In the genomic region with DNA sequence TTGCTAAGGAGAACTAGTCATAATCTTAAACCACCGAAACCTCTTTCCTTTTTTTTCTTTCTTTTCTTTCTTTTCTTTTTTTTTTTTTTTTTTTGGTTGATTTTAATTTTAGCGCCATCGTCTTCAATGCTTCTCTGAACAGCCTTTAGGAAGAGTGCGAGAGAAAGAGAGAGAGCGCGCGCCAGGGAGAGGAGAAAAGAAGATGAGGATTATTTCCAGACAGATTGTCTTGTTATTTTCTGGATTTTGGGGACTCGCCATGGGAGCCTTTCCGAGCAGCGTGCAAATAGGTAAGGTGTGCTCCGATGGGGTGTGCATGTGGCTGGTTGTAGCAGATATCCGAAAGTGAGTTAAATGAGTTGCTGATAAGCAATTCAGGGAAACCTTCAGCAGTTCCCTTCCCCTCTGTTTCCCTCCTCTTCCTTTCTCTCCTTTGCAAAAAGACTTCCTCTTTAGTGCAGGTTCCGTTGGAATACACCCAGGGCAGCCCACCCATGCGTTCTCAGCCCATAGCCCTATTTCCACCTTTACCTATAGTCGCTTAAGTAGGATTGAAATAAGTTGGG, we compare ENCODE assay signal across 2 cellular contexts.
TF ChIP-seq lines count a peak whose summit lies in the region.

No MANE protein-coding gene starts in this region.

TF ChIP-seq in A549, 52 proteins besides CTCF, POLR2A, EP300 and RAD21:
- no peak for TF ChIP-seq POLR2AphosphoS2 (conservative IDR thresholded peaks at IDR 0.05; ENCODE audit: low read length)
- TF ChIP-seq FOSB (CRISPR knock-in tag; IDR thresholded peaks at IDR 0.05) = no peak
- no peak for TF ChIP-seq CBX8 (IDR thresholded peaks at IDR 0.05)
- TF ChIP-seq ZC3H11A (IDR thresholded peaks at IDR 0.05) = no peak
- TF ChIP-seq MAFK (IDR thresholded peaks at IDR 0.05; ENCODE audit: partially characterized antibody) = no peak
- no peak for TF ChIP-seq CHD4 (IDR thresholded peaks at IDR 0.05; ENCODE audit: borderline replicate concordance)
- no peak for TF ChIP-seq EHMT2 (IDR thresholded peaks at IDR 0.05; ENCODE audit: low read depth)
- TF ChIP-seq TFCP2L1 (CRISPR knock-in tag; IDR thresholded peaks at IDR 0.05) = no peak
TF ChIP-seq in A549: peak in this region for 0.

TF ChIP-seq in IMR-90, 13 proteins besides CTCF, POLR2A, EP300 and RAD21:
- TF ChIP-seq, protein P1, sequence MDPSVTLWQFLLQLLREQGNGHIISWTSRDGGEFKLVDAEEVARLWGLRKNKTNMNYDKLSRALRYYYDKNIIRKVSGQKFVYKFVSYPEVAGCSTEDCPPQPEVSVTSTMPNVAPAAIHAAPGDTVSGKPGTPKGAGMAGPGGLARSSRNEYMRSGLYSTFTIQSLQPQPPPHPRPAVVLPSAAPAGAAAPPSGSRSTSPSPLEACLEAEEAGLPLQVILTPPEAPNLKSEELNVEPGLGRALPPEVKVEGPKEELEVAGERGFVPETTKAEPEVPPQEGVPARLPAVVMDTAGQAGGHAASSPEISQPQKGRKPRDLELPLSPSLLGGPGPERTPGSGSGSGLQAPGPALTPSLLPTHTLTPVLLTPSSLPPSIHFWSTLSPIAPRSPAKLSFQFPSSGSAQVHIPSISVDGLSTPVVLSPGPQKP (IDR thresholded peaks at IDR 0.05; ENCODE audit: borderline replicate concordance, low read depth, low read length) = no peak
- TF ChIP-seq CEBPB (IDR thresholded peaks at IDR 0.05; ENCODE audit: low read depth, low read length) (no peak), RCOR1 (IDR thresholded peaks at IDR 0.05; ENCODE audit: insufficient replicate concordance, low read length) (no peak), CHD1 (IDR thresholded peaks at IDR 0.05; ENCODE audit: low read depth, low read length) (no peak), NFE2L2 (IDR thresholded peaks at IDR 0.05; ENCODE audit: low read depth, low read length) (no peak), RFX5 (IDR thresholded peaks at IDR 0.05; ENCODE audit: low read depth, low read length) (no peak)
- TF ChIP-seq, protein P2, sequence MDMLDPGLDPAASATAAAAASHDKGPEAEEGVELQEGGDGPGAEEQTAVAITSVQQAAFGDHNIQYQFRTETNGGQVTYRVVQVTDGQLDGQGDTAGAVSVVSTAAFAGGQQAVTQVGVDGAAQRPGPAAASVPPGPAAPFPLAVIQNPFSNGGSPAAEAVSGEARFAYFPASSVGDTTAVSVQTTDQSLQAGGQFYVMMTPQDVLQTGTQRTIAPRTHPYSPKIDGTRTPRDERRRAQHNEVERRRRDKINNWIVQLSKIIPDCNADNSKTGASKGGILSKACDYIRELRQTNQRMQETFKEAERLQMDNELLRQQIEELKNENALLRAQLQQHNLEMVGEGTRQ (IDR thresholded peaks at IDR 0.05; ENCODE audit: low read depth, low read length) = no peak
